16 cellular contexts compared by ENCODE assay signal in genomic region chr1:64896546-64896945, GRCh38.
DNase-seq lines count a peak whose midpoint lies in the region; ATAC-seq and TF ChIP-seq lines count a peak whose summit lies in the region.
"Had no signal": no experiment of that assay in that cellular context is flagged by ENCODE, and none has a peak within 500 bp of the region (broad histone marks: within the 10 kb centered on the region; RNA-seq: fewer than 3 reads in every experiment).

No MANE protein-coding gene starts in this region.

- no peak overlapping the region for H4K91ac ChIP-seq in trophoblast cell (ENCODE audit: low read depth, low read length)

- H3K4me2 ChIP-seq in PC-3 (ENCODE audit: low read length) (no peak overlapping the region), trophoblast cell (ENCODE audit: low read length) (no peak overlapping the region)

- no peak overlapping the region for H3K27ac ChIP-seq in CD4-positive, alpha-beta memory T cell (ENCODE audit: low read depth, low read length)
- H3K27ac ChIP-seq in PC-3 (ENCODE audit: low read length): peak overlapping the region; percentile 65
- H3K27ac ChIP-seq in trophoblast cell (ENCODE audit: low read depth, low read length): no peak overlapping the region
- H3K27ac ChIP-seq in left lung: peak overlapping the region in 1 of 2 donors; percentile 5
- H3K27ac ChIP-seq: colonic mucosa had no signal

- H3K36me3 ChIP-seq in CD4-positive, alpha-beta memory T cell (ENCODE audit: insufficient read depth, low read length): no peaks in the 10 kb centered on the region
- H3K36me3 ChIP-seq in PC-3 (ENCODE audit: low read depth, low read length) (no peaks in the 10 kb centered on the region), trophoblast cell (ENCODE audit: control insufficient read depth in 1 of 2, insufficient read depth in 2 of 2, low read length in 2 of 2) (no peaks in the 10 kb centered on the region), left lung (no peaks in the 10 kb centered on the region)
- H3K36me3 ChIP-seq: colonic mucosa, pancreas, tibial nerve had no signal

- TF ChIP-seq CTCF in PC-3 (conservative IDR thresholded peaks at IDR 0.05; ENCODE audit: low read depth, low read length): no peak
- no peak for TF ChIP-seq CTCF in endothelial cell (IDR thresholded peaks at IDR 0.05; ENCODE audit: unreplicated experiment)
- no peak for TF ChIP-seq CTCF in left lung (IDR thresholded peaks at IDR 0.05)

- peaks cover 2% of the 10 kb centered on the region for H3K79me1 ChIP-seq in trophoblast cell (ENCODE audit: low read length)

- H3K18ac ChIP-seq in trophoblast cell (ENCODE audit: low read length): peak overlapping the region; percentile 77

- no peak overlapping the region for H4K12ac ChIP-seq in trophoblast cell (ENCODE audit: low read depth, low read length)

- ATAC-seq in PC-3 (no peak), HG02610 (IDR thresholded peaks at IDR 0.05; ENCODE audit: unreplicated experiment) (no peak), left lung (no peak)
- ATAC-seq: activated CD4-positive, CD25-positive, alpha-beta regulatory T cell treated with anti-CD3 and anti-CD28 coated beads, Interleukin-2, amount 50 U/mL, for 24 hours; pancreas had no signal

- H3K14ac ChIP-seq in trophoblast cell (ENCODE audit: low read length): no peak overlapping the region

- peaks cover 0 to 2% (median 0%) of the 10 kb centered on the region in 8 donors for H3K9me3 Mint-ChIP-seq in CD4-positive, alpha-beta memory T cell
- no peaks in the 10 kb centered on the region for H3K9me3 Mint-ChIP-seq in endothelial cell (ENCODE audit: unreplicated experiment)

- no peaks in the 10 kb centered on the region for H3K27me3 ChIP-seq in CD4-positive, alpha-beta memory T cell (ENCODE audit: insufficient read depth, low read length)
- H3K27me3 ChIP-seq in PC-3 (ENCODE audit: low read length) (no peaks in the 10 kb centered on the region), trophoblast cell (ENCODE audit: insufficient read depth, low read length) (no peaks in the 10 kb centered on the region), left lung (no peaks in the 10 kb centered on the region)
- H3K27me3 ChIP-seq: colonic mucosa, pancreas, tibial nerve had no signal

- H3K23ac ChIP-seq in trophoblast cell (ENCODE audit: low read length): no peak overlapping the region

- peaks cover 15% of the 10 kb centered on the region for H3F3A ChIP-seq in PC-3 (ENCODE audit: low read length, unreplicated experiment)

- peak overlapping the region in 6 of 7 donors; percentile 50 to 96 (median 72) for H3K27ac Mint-ChIP-seq in CD4-positive, alpha-beta memory T cell
- H3K27ac Mint-ChIP-seq in endothelial cell (ENCODE audit: unreplicated experiment): peak overlapping the region; percentile 80

- H2BK120ac ChIP-seq in trophoblast cell (ENCODE audit: insufficient read depth, low read length, poor library complexity): no peak overlapping the region

- H3K79me2 ChIP-seq in PC-3 (ENCODE audit: low read length) (peaks cover 79% of the 10 kb centered on the region), trophoblast cell (ENCODE audit: control insufficient read depth, insufficient read depth, low read length, poor library complexity) (no peaks in the 10 kb centered on the region)

- intact Hi-C loops in CD4-positive, alpha-beta memory T cell (cut with micrococcal nuclease): no loop called here
- intact Hi-C loops in PC-3 (cut with micrococcal nuclease): no loop called here
- intact Hi-C loops in left lung (cut with DNase I): no loop called here

- no peak overlapping the region for H4K8ac ChIP-seq in trophoblast cell (ENCODE audit: low read depth, low read length)

- H3K27me3 Mint-ChIP-seq in CD4-positive, alpha-beta memory T cell: no peaks in the 10 kb centered on the region
- peaks cover 2% of the 10 kb centered on the region for H3K27me3 Mint-ChIP-seq in endothelial cell (ENCODE audit: unreplicated experiment)

- H3K36me3 Mint-ChIP-seq in CD4-positive, alpha-beta memory T cell: no peaks in the 10 kb centered on the region
- peaks cover 4% of the 10 kb centered on the region for H3K36me3 Mint-ChIP-seq in endothelial cell (ENCODE audit: low read depth, unreplicated experiment)

- no peak overlapping the region for H3K4me3 ChIP-seq in CD4-positive, alpha-beta memory T cell (ENCODE audit: low read length in 2 of 2)
- H3K4me3 ChIP-seq in PC-3 (ENCODE audit: low read length) (no peak overlapping the region), trophoblast cell (ENCODE audit: low read depth, low read length) (no peak overlapping the region), left lung (no peak overlapping the region)
- H3K4me3 ChIP-seq: colonic mucosa, pancreas, tibial nerve had no signal

- H3K9ac ChIP-seq in PC-3 (ENCODE audit: low read length): no peak overlapping the region
- no peak overlapping the region for H3K9ac ChIP-seq in trophoblast cell (ENCODE audit: low read length)

- H2BK12ac ChIP-seq in trophoblast cell (ENCODE audit: low read length): no peak overlapping the region

- peaks cover 80 to 98% (median 90%) of the 10 kb centered on the region in 4 donors for H3K4me1 Mint-ChIP-seq in CD4-positive, alpha-beta memory T cell
- H3K4me1 Mint-ChIP-seq in endothelial cell (ENCODE audit: unreplicated experiment): peaks cover 75% of the 10 kb centered on the region

- no TSS peak for BruUV-seq in PC-3 (replicated peaks; lab: Mats Ljungman, UMichigan)

- CTCF ChIA-PET in CD4-positive, alpha-beta memory T cell (lab: Charles Lee; ENCODE audit: partially characterized antibody): interaction anchor here (1.5 kb wide), 1 partner anchor 12 kb away, joined by 3 read pairs; no protein-coding TSS in a partner anchor
- CTCF ChIA-PET in PC-3 (lab: Charles Lee): no interaction called here

- POLR2A ChIA-PET in CD4-positive, alpha-beta memory T cell (lab: Charles Lee; ENCODE audit: partially characterized antibody): interaction anchor here (0.8 kb wide), 1 partner anchor 66 kb away, joined by 3 read pairs; no protein-coding TSS in a partner anchor
- POLR2A ChIA-PET in PC-3 (lab: Charles Lee; ENCODE audit: unreplicated experiment): no interaction called here

- H3K9me2 ChIP-seq in PC-3 (replicated peaks; ENCODE audit: low read length): no peaks in the 10 kb centered on the region

- H4K20me1 ChIP-seq in PC-3 (ENCODE audit: low read length): no peaks in the 10 kb centered on the region

- no CpG with 5 or more reads among the region's 8 CpGs for WGBS in trophoblast cell (ENCODE audit: extremely low coverage, insufficient coverage, insufficient read length)

- H2BK5ac ChIP-seq in trophoblast cell (ENCODE audit: low read depth, low read length, poor library complexity): no peak overlapping the region

- peak overlapping the region in 6 of 8 donors; percentile 9 to 68 (median 46) for H3K4me3 Mint-ChIP-seq in CD4-positive, alpha-beta memory T cell
- H3K4me3 Mint-ChIP-seq in endothelial cell (ENCODE audit: unreplicated experiment): peak overlapping the region; percentile 12

- peaks cover 96% of the 10 kb centered on the region for H3K4me1 ChIP-seq in CD4-positive, alpha-beta memory T cell (ENCODE audit: insufficient read depth, low read length)
- H3K4me1 ChIP-seq in PC-3 (ENCODE audit: insufficient read depth, low read length) (peaks cover 34% of the 10 kb centered on the region), trophoblast cell (ENCODE audit: control insufficient read depth in 1 of 2, insufficient read depth in 2 of 2, low read length in 2 of 2) (peaks cover 9 to 12% of the 10 kb centered on the region in 2 experiments), left lung (peaks cover 27 to 86% of the 10 kb centered on the region in 2 donors)

- H3K4ac ChIP-seq in trophoblast cell (ENCODE audit: low read depth, low read length): no peak overlapping the region

- no peak overlapping the region for H2AK5ac ChIP-seq in trophoblast cell (ENCODE audit: low read length)

- H2AFZ ChIP-seq in PC-3 (ENCODE audit: low read length) (no peak overlapping the region), trophoblast cell (ENCODE audit: insufficient read depth, low read length, poor library complexity) (no peak overlapping the region)

- DNase-seq in CD4-positive, alpha-beta memory T cell: no peak
- DNase-seq in PC-3 (no peak), endothelial cell (ENCODE audit: low spot score) (no peak), trophoblast cell (peak; percentile 19 to 35), left lung (no peak), AG08396 (ENCODE audit: low spot score) (no peak)
- no peak for DNase-seq in stimulated activated CD4-positive, alpha-beta T cell treated with anti-CD3 and anti-CD28 coated beads, Interleukin-4, amount 100 ng/mL, for 1 hour
- DNase-seq: colonic mucosa, IMR-90, NCI-H1105, NCI-H345, pancreas, SW 1271 had no signal

- no peaks in the 10 kb centered on the region for H3K9me3 ChIP-seq in CD4-positive, alpha-beta memory T cell (ENCODE audit: control insufficient read depth in 1 of 2, low read length in 2 of 2)
- H3K9me3 ChIP-seq in PC-3 (ENCODE audit: low read length) (no peaks in the 10 kb centered on the region), trophoblast cell (ENCODE audit: insufficient read depth, low read depth, low read length) (no peaks in the 10 kb centered on the region), left lung (no peaks in the 10 kb centered on the region)
- H3K9me3 ChIP-seq: colonic mucosa, pancreas, tibial nerve had no signal

Comparison
In these comparisons a context has a peak if more than half of its experiments do, and no peak if none do; other contexts are left out.
1. DNase-seq: peak in trophoblast cell (2 of 2); none in CD4-positive, alpha-beta memory T cell (0 of 5), PC-3 (single experiment), endothelial cell (single experiment), left lung (0 of 2), stimulated activated CD4-positive, alpha-beta T cell treated with anti-CD3 and anti-CD28 coated beads, Interleukin-4, amount 100 ng/mL, for 1 hour (single experiment) and AG08396 (single experiment).